In genomic region chr9:136362450-136362784, GRCh38 we compare ENCODE assay signal across 8 cellular contexts. TPM values are rescaled to one million over a fixed set of nuclear protein-coding genes. Genes with fewer than 3 reads are reported as not detected.
DNase-seq lines count a peak whose midpoint lies in the region; ATAC-seq and TF ChIP-seq lines count a peak whose summit lies in the region.

No MANE protein-coding gene starts in this region.

- H3K27ac Mint-ChIP-seq in GM23338 (no peak overlapping the region), T-helper 17 cell (peak overlapping the region; percentile 34), glutamatergic neuron (ENCODE audit: unreplicated experiment) (peak overlapping the region; percentile 43)

- H2AFZ ChIP-seq in GM23338, result no peak overlapping the region

- POLR2A ChIA-PET in A673 (lab: Charles Lee; ENCODE audit: low non-redundant PET), result interaction anchor here (0.5 to 0.6 kb wide), 3 partner anchors 159 to 1005 kb away, joined by 3 to 4 read pairs (median 4); no protein-coding TSS in a partner anchor

- H3K36me3 ChIP-seq in GM23338 (ENCODE audit: insufficient read depth), result no peaks in the 10 kb centered on the region
- no peaks in the 10 kb centered on the region for H3K36me3 ChIP-seq in A673 (ENCODE audit: insufficient read depth, low read length, poor library complexity, severe bottlenecking)

- H3K27ac ChIP-seq in GM23338 (ENCODE audit: low read depth) (no peak overlapping the region), skin epidermis (peak overlapping the region in 15 of 21 experiments; percentile 20 to 97 (median 74)), A673 (ENCODE audit: low read depth, low read length, poor library complexity, severe bottlenecking) (no peak overlapping the region)

- ATAC-seq in GM23338 (no peak), T-helper 17 cell (no peak), GM21528 (IDR thresholded peaks at IDR 0.05; ENCODE audit: low FRiP score, unreplicated experiment) (no peak)

- H3K27me3 Mint-ChIP-seq in GM23338 (ENCODE audit: insufficient read depth, low read depth, poor library complexity) (peaks cover 16% of the 10 kb centered on the region), T-helper 17 cell (no peaks in the 10 kb centered on the region), glutamatergic neuron (ENCODE audit: unreplicated experiment) (peaks cover 11% of the 10 kb centered on the region)

- H3K4me3 Mint-ChIP-seq in GM23338, result peak overlapping the region; percentile 82; the same call in 2 of the 3 replicates
- H3K4me3 Mint-ChIP-seq in T-helper 17 cell, result peak overlapping the region; percentile 21
- H3K4me3 Mint-ChIP-seq in glutamatergic neuron (ENCODE audit: unreplicated experiment), result peak overlapping the region; percentile 61

- BruUV-seq in A673 (replicated peaks; lab: Mats Ljungman, UMichigan), result no TSS peak

- H3K9me3 ChIP-seq in T-helper 17 cell (ENCODE audit: control insufficient read depth, low read length, poor library complexity, severe bottlenecking) (no peaks in the 10 kb centered on the region), A673 (ENCODE audit: low read depth, low read length, poor library complexity, severe bottlenecking) (no peaks in the 10 kb centered on the region)

- no peaks in the 10 kb centered on the region for H4K20me1 ChIP-seq in GM23338 (replicated peaks; ENCODE audit: insufficient read depth)

- CTCF ChIA-PET in A673 (lab: Charles Lee), result interaction anchor here (0.6 to 1.3 kb wide), 2 partner anchors 45 to 50 kb away, joined by 3 read pairs; no protein-coding TSS in a partner anchor

- H3K4me1 ChIP-seq in GM23338 (ENCODE audit: insufficient read depth) (no peaks in the 10 kb centered on the region; the same call in 1 of the 2 replicates), A673 (ENCODE audit: insufficient read depth, low read length, poor library complexity, severe bottlenecking) (peaks cover 5% of the 10 kb centered on the region)

- intact Hi-C loops in posterior vena cava (cut with DNase I) (no loop called here), A673 (cut with micrococcal nuclease; ENCODE audit: unreplicated experiment) (no loop called here)

- H3K36me3 Mint-ChIP-seq in GM23338 (ENCODE audit: low read depth) (no peaks in the 10 kb centered on the region), T-helper 17 cell (ENCODE audit: low read depth) (no peaks in the 10 kb centered on the region), glutamatergic neuron (ENCODE audit: unreplicated experiment) (no peaks in the 10 kb centered on the region)

- no peak for DNase-seq in GM23338 (ENCODE audit: low spot score)
- no peak for DNase-seq in T-helper 17 cell
- no peak for DNase-seq in glutamatergic neuron
- no peak for DNase-seq in posterior vena cava (ENCODE audit: low spot score)
- no peak for DNase-seq in A673 (ENCODE audit: low spot score)
- DNase-seq in NCI-H2107 treated with DMSO at 0.1 percent for 48 hours (lab: John Stamatoyannopoulos, UW; ENCODE audit: unreplicated experiment), result no peak

- H3F3A ChIP-seq in GM23338 (replicated peaks; ENCODE audit: low read depth), result no peaks in the 10 kb centered on the region

- H3K9me2 ChIP-seq in GM23338 (ENCODE audit: insufficient read depth), result no peaks in the 10 kb centered on the region

- no peaks in the 10 kb centered on the region for H3K9me3 Mint-ChIP-seq in GM23338
- H3K9me3 Mint-ChIP-seq in glutamatergic neuron (ENCODE audit: unreplicated experiment), result peaks cover 10% of the 10 kb centered on the region

- H3K79me2 ChIP-seq in GM23338 (replicated peaks; ENCODE audit: insufficient read depth), result no peaks in the 10 kb centered on the region

- H3K4me2 ChIP-seq in GM23338, result peak overlapping the region; percentile 29; the same call in 1 of the 2 replicates

- no peak for TF ChIP-seq CTCF in GM23338 (conservative IDR thresholded peaks at IDR 0.05; ENCODE audit: low read depth in 2 of 2)
- no peak for TF ChIP-seq CTCF in glutamatergic neuron (IDR thresholded peaks at IDR 0.05; ENCODE audit: partially characterized antibody, unreplicated experiment)
- no peak for TF ChIP-seq CTCF in A673 (conservative IDR thresholded peaks at IDR 0.05; ENCODE audit: low read depth, low read length)

- peaks cover 9% of the 10 kb centered on the region; the same call in 1 of the 3 replicates for H3K4me1 Mint-ChIP-seq in GM23338
- H3K4me1 Mint-ChIP-seq in T-helper 17 cell, result peaks cover 7% of the 10 kb centered on the region
- H3K4me1 Mint-ChIP-seq in glutamatergic neuron (ENCODE audit: low read depth, unreplicated experiment), result peaks cover 4% of the 10 kb centered on the region

- H3K4me3 ChIP-seq in GM23338 (no peak overlapping the region), skin epidermis (no peak overlapping the region), A673 (ENCODE audit: low read depth, low read length, poor library complexity, severe bottlenecking) (no peak overlapping the region)

- H3K27me3 ChIP-seq in GM23338 (ENCODE audit: insufficient read depth), result no peaks in the 10 kb centered on the region
- H3K27me3 ChIP-seq in A673 (replicated peaks; ENCODE audit: insufficient read depth, low read depth, low read length, poor library complexity), result no peaks in the 10 kb centered on the region

TF ChIP-seq in GM23338, 12 proteins besides CTCF, POLR2A, EP300 and RAD21:
- TF ChIP-seq JUNB (IDR thresholded peaks at IDR 0.05; ENCODE audit: unreplicated experiment) (no peak), EZH2 (IDR thresholded peaks at IDR 0.05; ENCODE audit: low read depth, unreplicated experiment) (no peak), POLR2AphosphoS5 (IDR thresholded peaks at IDR 0.05; ENCODE audit: low read depth) (no peak)

RNA-seq across cellular contexts. Expression of gene DNLZ, which starts 1.1 kb away (rescaled TPM):
- total RNA-seq in GM23338 (2014; rRNA removed; shearing (Covaris generic)), result 21.7 and 53.9 TPM in 2 replicates
- polyA plus RNA-seq in GM23338 (2016; fragmentation: Nextera tagmentation; extraction: Ambion mirVana), result 33.4 and 37.7 TPM in 2 replicates
- total RNA-seq in T-helper 17 cell (10 to 100 TPM; 19.3 to 28.6 TPM), glutamatergic neuron (ENCODE audit: unreplicated experiment) (16.5 TPM), posterior vena cava (10 to 100 TPM; 19.9 to 23.6 TPM), A673 (2021) (32.7 and 37.3 TPM in 2 replicates)

RNA-seq across cellular contexts. Expression of gene CARD9, which starts 11.1 kb away (rescaled TPM):
- total RNA-seq in GM23338 (2014; rRNA removed; shearing (Covaris generic)), result 0.49 and 1.1 TPM in 2 replicates
- polyA plus RNA-seq in GM23338 (2016; fragmentation: Nextera tagmentation; extraction: Ambion mirVana), result 0.63 and 0.92 TPM in 2 replicates
- total RNA-seq in T-helper 17 cell (1 to 10 TPM in 1 of 2 donors, under 1 TPM in 1; 0.86 to 1.9 TPM), glutamatergic neuron (ENCODE audit: unreplicated experiment) (4.1 TPM), posterior vena cava (1 to 10 TPM; 3.1 to 3.9 TPM), A673 (2021) (4.8 and 5.4 TPM in 2 replicates)

RNA-seq across cellular contexts. Expression of gene GPSM1, which starts 35.1 kb away (rescaled TPM):
- total RNA-seq in GM23338 (2014; rRNA removed; shearing (Covaris generic)), result 21.3 and 23.2 TPM in 2 replicates
- 4.8 and 5.6 TPM in 2 replicates for polyA plus RNA-seq in GM23338 (2016; fragmentation: Nextera tagmentation; extraction: Ambion mirVana)
- total RNA-seq in T-helper 17 cell (10 to 100 TPM in 1 of 2 donors, 1 to 10 TPM in 1; 7.4 to 10.8 TPM), glutamatergic neuron (ENCODE audit: unreplicated experiment) (140 TPM), posterior vena cava (10 to 100 TPM; 13.8 to 17.0 TPM), A673 (2021) (36.4 and 48.5 TPM in 2 replicates)

RNA-seq across cellular contexts. Expression of gene SNAPC4, which starts 37.6 kb away (rescaled TPM):
- 20.4 and 22.7 TPM in 2 replicates for total RNA-seq in GM23338 (2014; rRNA removed; shearing (Covaris generic))
- polyA plus RNA-seq in GM23338 (2016; fragmentation: Nextera tagmentation; extraction: Ambion mirVana), result 8.8 and 10.2 TPM in 2 replicates
- total RNA-seq in T-helper 17 cell (10 to 100 TPM; 10.6 to 11.0 TPM), glutamatergic neuron (ENCODE audit: unreplicated experiment) (22.9 TPM), posterior vena cava (1 to 10 TPM; 4.7 to 4.9 TPM), A673 (2021) (22.9 and 24.8 TPM in 2 replicates)

RNA-seq across cellular contexts. Expression of gene ENTR1, which starts 48.0 kb away (rescaled TPM):
- 79.7 and 91.9 TPM in 2 replicates for total RNA-seq in GM23338 (2014; rRNA removed; shearing (Covaris generic))
- 25.6 and 29.9 TPM in 2 replicates for polyA plus RNA-seq in GM23338 (2016; fragmentation: Nextera tagmentation; extraction: Ambion mirVana)
- total RNA-seq in T-helper 17 cell (10 to 100 TPM; 46.5 to 51.8 TPM), glutamatergic neuron (ENCODE audit: unreplicated experiment) (61.2 TPM), posterior vena cava (10 to 100 TPM; 28.7 to 29.3 TPM), A673 (2021) (135 and 146 TPM in 2 replicates)

Comparison
In these comparisons a context has a peak if more than half of its experiments do, and no peak if none do; other contexts are left out.
1. H3K27ac ChIP-seq: peak in skin epidermis (15 of 21); none in GM23338 (single experiment) and A673 (single experiment).
2. H3K4me3 Mint-ChIP-seq: peak in every context shown above with its lines; median percentile 82 in GM23338; 61 in glutamatergic neuron; 21 in T-helper 17 cell.